In genomic region chr2:194176134-194176533, GRCh38 we compare ENCODE assay signal across 27 cellular contexts.
"Had no signal": no experiment of that assay in that cellular context is flagged by ENCODE, and none has a peak within 500 bp of the region (broad histone marks: within the 10 kb centered on the region; RNA-seq: fewer than 3 reads in every experiment).

No MANE protein-coding gene starts in this region.

- H3K4me3 Mint-ChIP-seq: naive thymus-derived CD8-positive, alpha-beta T cell; stimulated activated naive B cell treated with anti-CD40 and anti-IgM and Interleukin-4, amounts not matched to agents 10 μg/mL and 1 μg/mL and 100 μg/mL, for 72 hours had no signal

- H3K27ac Mint-ChIP-seq: naive thymus-derived CD8-positive, alpha-beta T cell; stimulated activated naive B cell treated with anti-CD40 and anti-IgM and Interleukin-4, amounts not matched to agents 10 μg/mL and 1 μg/mL and 100 μg/mL, for 72 hours had no signal

- H3K4me1 Mint-ChIP-seq: naive thymus-derived CD8-positive, alpha-beta T cell; stimulated activated naive B cell treated with anti-CD40 and anti-IgM and Interleukin-4, amounts not matched to agents 10 μg/mL and 1 μg/mL and 100 μg/mL, for 72 hours had no signal

- H3K36me3 Mint-ChIP-seq: naive thymus-derived CD8-positive, alpha-beta T cell; stimulated activated naive B cell treated with anti-CD40 and anti-IgM and Interleukin-4, amounts not matched to agents 10 μg/mL and 1 μg/mL and 100 μg/mL, for 72 hours had no signal

- H3K27me3 ChIP-seq: heart right ventricle, hepatocyte, pancreas, right lobe of liver, stomach, testis, thyroid gland, transverse colon, upper lobe of left lung had no signal

- H3K36me3 ChIP-seq: heart right ventricle, lower lobe of right lung, pancreas, right lobe of liver, stomach, thyroid gland, transverse colon, upper lobe of left lung had no signal

- H3K27ac ChIP-seq: heart right ventricle, hepatocyte, lower lobe of right lung, pancreas, psoas muscle, right lobe of liver, stomach, testis, thyroid gland, transverse colon, upper lobe of left lung had no signal

- H3K4me1 ChIP-seq: heart right ventricle, lower lobe of right lung, pancreas, psoas muscle, right lobe of liver, stomach, testis, thyroid gland, transverse colon, upper lobe of left lung had no signal

- H2AFZ ChIP-seq: hepatocyte had no signal

- H3K27me3 Mint-ChIP-seq: naive thymus-derived CD8-positive, alpha-beta T cell; stimulated activated naive B cell treated with anti-CD40 and anti-IgM and Interleukin-4, amounts not matched to agents 10 μg/mL and 1 μg/mL and 100 μg/mL, for 72 hours had no signal

- ATAC-seq: heart right ventricle; left cardiac atrium; left lobe of liver; left ventricle myocardium superior; lower lobe of right lung; naive thymus-derived CD8-positive, alpha-beta T cell; pancreas; psoas muscle; right lobe of liver; stimulated activated naive B cell treated with anti-CD40 and anti-IgM and Interleukin-4, amounts not matched to agents 10 μg/mL and 1 μg/mL and 100 μg/mL, for 72 hours; stimulated activated naive CD8-positive, alpha-beta T cell treated with anti-CD3 and anti-CD28 coated beads, Interleukin-15, Interleukin-2, amounts not matched to agents 100 U/mL and 50 U/mL, for 24 hours had no signal

- DNase-seq: islet precursor cell; kidney glomerular epithelial cell; left cardiac atrium; left ventricle myocardium superior; lower lobe of right lung; mammary epithelial cell; mesenchymal stem cell; naive thymus-derived CD8-positive, alpha-beta T cell; nucleus accumbens; psoas muscle; right lobe of liver; stimulated activated CD4-positive, alpha-beta T cell treated with anti-CD3 and anti-CD28 coated beads, Interleukin-1b, Interleukin-23, amount 100 ng/mL, for 48 hours; stimulated activated CD4-positive, alpha-beta T cell treated with anti-CD3 and anti-CD28 coated beads, Interleukin-2, amount 100 ng/mL, for 48 hours; stimulated activated CD4-positive, alpha-beta T cell treated with anti-CD3 and anti-CD28 coated beads, Interleukin-4, amount 100 ng/mL, for 4 hours; stimulated activated CD8-positive, alpha-beta memory T cell treated with anti-CD3 and anti-CD28 coated beads, Interleukin-4, amount 100 ng/mL, for 48 hours; stimulated activated naive B cell treated with anti-CD40 and anti-IgM and Interleukin-4, amounts not matched to agents 10 μg/mL and 1 μg/mL and 100 μg/mL, for 72 hours; stimulated activated naive CD8-positive, alpha-beta T cell treated with anti-CD3 and anti-CD28 coated beads, Interleukin-15, Interleukin-2, amounts not matched to agents 100 U/mL and 50 U/mL, for 24 hours; stomach; thyroid gland; transverse colon had no signal

- H3K4me2 ChIP-seq: hepatocyte, smooth muscle cell had no signal

- H3K9me3 ChIP-seq: pancreas, stomach, testis, thyroid gland had no signal

- H3K4me3 ChIP-seq: heart right ventricle, hepatocyte, lower lobe of right lung, pancreas, psoas muscle, right lobe of liver, smooth muscle cell, stomach, thyroid gland, transverse colon, upper lobe of left lung had no signal
